ENCODE assay signal across 1 cellular context in genomic region chr12:57187222-57188089, GRCh38.
TF ChIP-seq lines count a peak whose summit lies in the region.

No MANE protein-coding gene starts in this region.

TF ChIP-seq in HEK293, 187 proteins besides CTCF, POLR2A, EP300 and RAD21 (continued from another document):
- TF ChIP-seq ZBTB10 (tag by site-specific recombination; IDR thresholded peaks at IDR 0.05) (no peak), ZBTB6 (tag by site-specific recombination; IDR thresholded peaks at IDR 0.05) (no peak), HOXA7 (CRISPR knock-in tag; IDR thresholded peaks at IDR 0.05; ENCODE audit: borderline replicate concordance) (no peak), GLI4 (tag by site-specific recombination; IDR thresholded peaks at IDR 0.05) (no peak)
